ENCODE assay signal across 1 cellular context in the genomic region with DNA sequence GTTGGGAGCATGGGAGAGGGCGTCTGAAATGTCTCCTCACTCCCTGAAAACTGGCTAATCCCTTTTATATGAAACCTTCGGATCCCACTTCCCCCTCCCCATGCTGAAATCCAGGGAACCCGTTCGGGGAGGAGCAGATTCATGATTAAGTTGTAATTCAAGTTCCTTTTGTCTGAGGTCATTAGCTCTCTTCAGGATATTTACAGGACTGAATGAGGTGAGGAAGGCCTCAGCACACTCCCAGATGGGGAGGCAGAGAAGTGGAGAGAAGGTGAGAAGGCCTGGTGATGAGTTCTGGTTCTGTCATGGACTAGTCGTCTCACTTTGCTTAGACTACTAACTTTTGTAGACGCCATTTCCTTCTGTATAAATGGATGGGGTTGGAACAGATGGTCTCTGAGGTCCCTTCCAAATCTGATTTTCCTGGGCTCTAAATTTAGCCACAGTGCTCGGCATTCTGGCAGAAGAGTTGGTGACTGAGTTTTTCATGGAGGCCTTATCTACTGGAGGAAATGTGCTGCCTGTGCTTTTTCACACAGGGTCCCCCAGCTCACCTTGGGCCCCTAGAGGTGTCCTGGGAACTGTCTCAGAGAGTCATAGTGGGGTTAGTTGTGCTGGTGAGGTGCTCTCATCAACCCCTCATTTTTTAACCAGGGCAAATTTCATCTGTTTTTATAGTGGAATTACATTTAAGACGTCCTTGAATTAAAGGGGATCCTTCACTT.
TF ChIP-seq lines count a peak whose summit lies in the region.

No MANE protein-coding gene starts in this region.

TF ChIP-seq in H1, 55 proteins besides CTCF, POLR2A, EP300 and RAD21:
- TF ChIP-seq SP2 (IDR thresholded peaks at IDR 0.05; ENCODE audit: low read length) (no peak), JUN (IDR thresholded peaks at IDR 0.05; ENCODE audit: low read depth, low read length) (no peak), GABPA (IDR thresholded peaks at IDR 0.05; ENCODE audit: borderline replicate concordance, insufficient read depth, low read length) (no peak), KDM1A (IDR thresholded peaks at IDR 0.05; ENCODE audit: borderline replicate concordance, low read length) (no peak), FOSL1 (IDR thresholded peaks at IDR 0.05; ENCODE audit: insufficient read depth, low read depth, low read length) (no peak), CBX8 (IDR thresholded peaks at IDR 0.05; ENCODE audit: borderline replicate concordance, low read depth, low read length) (no peak)
